In the genomic region with DNA sequence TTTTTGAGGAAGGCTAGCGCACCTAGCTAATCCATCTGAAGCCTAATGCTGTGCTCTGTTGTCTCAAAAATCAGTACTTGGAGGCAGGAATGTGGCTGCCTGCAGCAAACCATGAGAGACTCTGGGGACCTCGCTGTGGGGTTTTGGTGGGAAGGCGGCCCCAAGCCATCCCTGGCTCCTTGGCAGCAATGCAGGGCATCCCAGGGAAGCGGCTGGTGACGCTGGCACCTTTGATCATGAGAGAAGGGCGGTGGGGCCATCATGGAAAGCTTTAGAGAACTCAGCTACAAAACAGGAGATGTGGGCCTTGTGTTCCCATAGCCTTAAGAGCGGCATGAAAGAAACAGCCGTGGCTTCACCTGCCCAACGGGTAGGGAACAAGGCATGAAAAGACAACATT, we compare ENCODE assay signal across 1 cellular context.
TF ChIP-seq lines count a peak whose summit lies in the region.

No MANE protein-coding gene starts in this region.

TF ChIP-seq in GM23338, 12 proteins besides CTCF, POLR2A, EP300 and RAD21 (continued from another document):
- TF ChIP-seq, protein P1, sequence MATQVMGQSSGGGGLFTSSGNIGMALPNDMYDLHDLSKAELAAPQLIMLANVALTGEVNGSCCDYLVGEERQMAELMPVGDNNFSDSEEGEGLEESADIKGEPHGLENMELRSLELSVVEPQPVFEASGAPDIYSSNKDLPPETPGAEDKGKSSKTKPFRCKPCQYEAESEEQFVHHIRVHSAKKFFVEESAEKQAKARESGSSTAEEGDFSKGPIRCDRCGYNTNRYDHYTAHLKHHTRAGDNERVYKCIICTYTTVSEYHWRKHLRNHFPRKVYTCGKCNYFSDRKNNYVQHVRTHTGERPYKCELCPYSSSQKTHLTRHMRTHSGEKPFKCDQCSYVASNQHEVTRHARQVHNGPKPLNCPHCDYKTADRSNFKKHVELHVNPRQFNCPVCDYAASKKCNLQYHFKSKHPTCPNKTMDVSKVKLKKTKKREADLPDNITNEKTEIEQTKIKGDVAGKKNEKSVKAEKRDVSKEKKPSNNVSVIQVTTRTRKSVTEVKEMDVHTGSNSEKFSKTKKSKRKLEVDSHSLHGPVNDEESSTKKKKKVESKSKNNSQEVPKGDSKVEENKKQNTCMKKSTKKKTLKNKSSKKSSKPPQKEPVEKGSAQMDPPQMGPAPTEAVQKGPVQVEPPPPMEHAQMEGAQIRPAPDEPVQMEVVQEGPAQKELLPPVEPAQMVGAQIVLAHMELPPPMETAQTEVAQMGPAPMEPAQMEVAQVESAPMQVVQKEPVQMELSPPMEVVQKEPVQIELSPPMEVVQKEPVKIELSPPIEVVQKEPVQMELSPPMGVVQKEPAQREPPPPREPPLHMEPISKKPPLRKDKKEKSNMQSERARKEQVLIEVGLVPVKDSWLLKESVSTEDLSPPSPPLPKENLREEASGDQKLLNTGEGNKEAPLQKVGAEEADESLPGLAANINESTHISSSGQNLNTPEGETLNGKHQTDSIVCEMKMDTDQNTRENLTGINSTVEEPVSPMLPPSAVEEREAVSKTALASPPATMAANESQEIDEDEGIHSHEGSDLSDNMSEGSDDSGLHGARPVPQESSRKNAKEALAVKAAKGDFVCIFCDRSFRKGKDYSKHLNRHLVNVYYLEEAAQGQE (IDR thresholded peaks at IDR 0.05; ENCODE audit: unreplicated experiment) = no peak
- TF ChIP-seq NANOG (IDR thresholded peaks at IDR 0.05; ENCODE audit: borderline replicate concordance) = no peak
- no peak for TF ChIP-seq JUNB (IDR thresholded peaks at IDR 0.05; ENCODE audit: unreplicated experiment)
